In genomic region chrX:119753639-119754257, GRCh38 we compare ENCODE assay signal across 8 cellular contexts. TPM values are rescaled to one million over a fixed set of nuclear protein-coding genes. Genes with fewer than 3 reads are reported as not detected.
A peak's percentile ranks its signal among the peaks of the same experiment; 100 is the strongest.
DNase-seq lines count a peak whose midpoint lies in the region; ATAC-seq, FAIRE-seq and TF ChIP-seq lines count a peak whose summit lies in the region.

No MANE protein-coding gene starts in this region.

- H3K4me1 ChIP-seq in K562 (replicated peaks in 1 of 2; ENCODE audit: control insufficient read depth in 2 of 2, insufficient read depth in 2 of 2, low read length in 2 of 2) (peaks cover 0 to 12% of the 10 kb centered on the region in 2 experiments; a peak in 2 of 5 replicates), mucosa of descending colon (ENCODE audit: low read depth) (no peaks in the 10 kb centered on the region)

- TF ChIP-seq EP300 in K562 (IDR thresholded peaks at IDR 0.05; ENCODE audit: low read length), result no peak

- WGBS in K562 (ENCODE audit: insufficient coverage, low coverage, missing lambda C conversion rate), result 28% methylated on average over 7 of the region's 8 CpGs

- H4K20me1 ChIP-seq in SU-DHL-6 (ENCODE audit: low read depth, low read length) (no peaks in the 10 kb centered on the region), K562 (replicated peaks; ENCODE audit: control insufficient read depth, insufficient read depth, low read length) (no peaks in the 10 kb centered on the region; the same call in 1 of the 2 replicates)

- BruUV-seq in K562 (replicated peaks; lab: Mats Ljungman, UMichigan), result no TSS peak

- TF ChIP-seq RAD21 in K562 (CRISPR knock-in tag; conservative IDR thresholded peaks at IDR 0.05 in 1 of 2, IDR thresholded peaks at IDR 0.05 in 1 of 2), result peak; percentile 12 to 55; a peak in 2 of 4 replicates

- DNase-seq in G401 (ENCODE audit: low spot score) (peak; percentile 36), LoVo (ENCODE audit: low spot score) (peak; percentile 9), K562 (ENCODE audit: extremely low read depth in 1 of 4, low spot score in 3 of 4) (peak; percentile 20 to 46 (median 36)), mucosa of descending colon (peak in 1 of 3 donors; percentile 67), OCI-M2 (lab: John Stamatoyannopoulos, UW; ENCODE audit: unreplicated experiment) (no peak), omental fat pad (ENCODE audit: low spot score) (no peak)

- POLR2A ChIA-PET in K562 (lab: Yijun Ruan, JAX), result no interaction called here

- intact Hi-C loops in K562 (cut with micrococcal nuclease) (loop anchor here (1.0 kb wide), 1 partner anchor 237 kb away; no protein-coding TSS in a partner anchor), mucosa of descending colon (cut with DNase I, micrococcal nuclease) (no loop called here)

- TF ChIP-seq CTCF in SU-DHL-6 (IDR thresholded peaks at IDR 0.05; ENCODE audit: insufficient read depth, low read length, poor library complexity, severe bottlenecking) (peak; percentile 23), K562 (IDR thresholded peaks at IDR 0.05 in 2 of 3, conservative IDR thresholded peaks at IDR 0.05 in 1 of 3; ENCODE audit: insufficient read depth in 2 of 3, low read depth in 1 of 3, low read length in 3 of 3) (peak; percentile 54 to 65 (median 61)), mucosa of descending colon (IDR thresholded peaks at IDR 0.05) (no peak), omental fat pad (IDR thresholded peaks at IDR 0.05) (no peak)

- FAIRE-seq in K562 (lab: Jason Lieb, UNC), result peak; percentile 67

- H3K4me2 ChIP-seq in SU-DHL-6 (ENCODE audit: low read depth, low read length, poor library complexity, severe bottlenecking) (no peak overlapping the region), K562 (ENCODE audit: insufficient read depth, low read length) (no peak overlapping the region)

- H2AFZ ChIP-seq in SU-DHL-6 (ENCODE audit: low read depth, low read length, severe bottlenecking) (no peak overlapping the region), K562 (ENCODE audit: low read depth, low read length) (no peak overlapping the region)

- H3K4me3 ChIP-seq in SU-DHL-6 (ENCODE audit: insufficient read depth, low read length, poor library complexity, severe bottlenecking) (no peak overlapping the region), K562 (no peak overlapping the region), mucosa of descending colon (no peak overlapping the region)

- no peaks in the 10 kb centered on the region for H3K9me2 ChIP-seq in SU-DHL-6 (replicated peaks; ENCODE audit: insufficient read depth, low read length)

- H3K27ac ChIP-seq in SU-DHL-6 (ENCODE audit: low read depth, low read length), result peak overlapping the region; percentile 100
- no peak overlapping the region for H3K27ac ChIP-seq in K562 (ENCODE audit: extremely low read depth, low read depth, low read length)

- CTCF ChIA-PET in K562 (lab: Yijun Ruan, JAX; ENCODE audit: low intra/inter-chr PET ratio), result no interaction called here

- no peaks in the 10 kb centered on the region for H3K9me3 ChIP-seq in SU-DHL-6 (ENCODE audit: insufficient read depth, low read length)
- no peaks in the 10 kb centered on the region for H3K9me3 ChIP-seq in K562 (replicated peaks; ENCODE audit: control insufficient read depth, insufficient read depth, low read depth, low read length)
- H3K9me3 ChIP-seq in mucosa of descending colon, result no peaks in the 10 kb centered on the region

- H3K79me2 ChIP-seq in SU-DHL-6 (ENCODE audit: insufficient read depth, low read length), result no peaks in the 10 kb centered on the region
- no peaks in the 10 kb centered on the region for H3K79me2 ChIP-seq in K562 (ENCODE audit: control insufficient read depth, insufficient read depth, low read length)

- no peak for TF ChIP-seq POLR2A in K562 (conservative IDR thresholded peaks at IDR 0.05)

- H3K36me3 ChIP-seq in SU-DHL-6 (ENCODE audit: low read length) (no peaks in the 10 kb centered on the region), K562 (ENCODE audit: control insufficient read depth, insufficient read depth, low read length) (no peaks in the 10 kb centered on the region), mucosa of descending colon (ENCODE audit: low read depth) (no peaks in the 10 kb centered on the region)

- H3K9me1 ChIP-seq in K562 (ENCODE audit: control insufficient read depth, insufficient read depth, low read length), result no peaks in the 10 kb centered on the region

- no peak overlapping the region for H3K9ac ChIP-seq in SU-DHL-6 (ENCODE audit: low read length)
- no peak overlapping the region for H3K9ac ChIP-seq in K562 (ENCODE audit: insufficient read depth in 1 of 2, low read depth in 2 of 2, low read length in 2 of 2)

- ATAC-seq in K562, result peak; percentile 56
- ATAC-seq in mucosa of descending colon, result peak; percentile 33
- no peak for ATAC-seq in omental fat pad (ENCODE audit: low FRiP score)
- ATAC-seq in GM18520 (IDR thresholded peaks at IDR 0.05; ENCODE audit: unreplicated experiment), result no peak

- H3F3A ChIP-seq in SU-DHL-6 (ENCODE audit: insufficient read depth), result peaks cover 30% of the 10 kb centered on the region

- in situ Hi-C loops in G401 (cut with HindIII; ENCODE audit: low sequenced_read_pairs) (no loop called here), K562 (cut with MboI) (no loop called here)

- no peaks in the 10 kb centered on the region for H3K27me3 ChIP-seq in SU-DHL-6 (ENCODE audit: low read length)
- H3K27me3 ChIP-seq in K562 (ENCODE audit: control insufficient read depth in 2 of 2, insufficient read depth in 2 of 2, low read length in 2 of 2), result no peaks in the 10 kb centered on the region

TF ChIP-seq in K562, 482 proteins besides CTCF, POLR2A, EP300 and RAD21 (continues in another document):
- TF ChIP-seq ZFP1 (CRISPR knock-in tag; IDR thresholded peaks at IDR 0.05) (no peak), FIP1L1 (IDR thresholded peaks at IDR 0.05; ENCODE audit: low read depth, low read length, poor library complexity, severe bottlenecking) (no peak), ZNF121 (CRISPR knock-in tag; conservative IDR thresholded peaks at IDR 0.05) (peak; percentile 62)
- TF ChIP-seq, protein P1, sequence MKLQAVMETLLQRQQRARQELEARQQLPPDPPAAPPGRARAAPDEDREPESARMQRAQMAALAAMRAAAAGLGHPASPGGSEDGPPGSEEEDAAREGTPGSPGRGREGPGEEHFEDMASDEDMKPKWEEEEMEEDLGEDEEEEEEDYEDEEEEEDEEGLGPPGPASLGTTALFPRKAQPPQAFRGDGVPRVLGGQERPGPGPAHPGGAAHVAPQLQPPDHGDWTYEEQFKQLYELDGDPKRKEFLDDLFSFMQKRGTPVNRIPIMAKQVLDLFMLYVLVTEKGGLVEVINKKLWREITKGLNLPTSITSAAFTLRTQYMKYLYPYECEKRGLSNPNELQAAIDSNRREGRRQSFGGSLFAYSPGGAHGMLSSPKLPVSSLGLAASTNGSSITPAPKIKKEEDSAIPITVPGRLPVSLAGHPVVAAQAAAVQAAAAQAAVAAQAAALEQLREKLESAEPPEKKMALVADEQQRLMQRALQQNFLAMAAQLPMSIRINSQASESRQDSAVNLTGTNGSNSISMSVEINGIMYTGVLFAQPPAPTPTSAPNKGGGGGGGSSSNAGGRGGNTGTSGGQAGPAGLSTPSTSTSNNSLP (IDR thresholded peaks at IDR 0.05; ENCODE audit: borderline replicate concordance, low read depth, low read length), result 0 out of 2 replicates have a peak, but pooled peaks have one; percentile 40

RNA-seq across cellular contexts. Expression of gene SOWAHD, which starts 4.6 kb away (rescaled TPM):
- total RNA-seq in G401 (2014; rRNA removed; shearing (Covaris generic)), result not detected in 2 replicates
- total RNA-seq in K562 (2011; cell fraction: chromatin; rRNA removed; ENCODE audit: low replicate concordance), result not detected in 2 replicates
- not detected in 2 replicates for total RNA-seq in K562 (2011; cell fraction: nucleolus; rRNA removed)
- total RNA-seq in K562 (2011; cell fraction: nucleoplasm; rRNA removed), result not detected in 2 replicates
- total RNA-seq in K562 (2014; rRNA removed) (0.20 TPM in 1 of 2 replicates, not detected in the other), K562 (2014; rRNA removed; fragmentation: Illumina TruSeq; extraction: Trizol) (not detected in 2 replicates), K562 (2015; rRNA removed; fragmentation: Illumina TruSeq; extraction: Trizol) (0.15 TPM in 1 of 2 replicates, not detected in the other), K562 (2021) (not detected in 2 replicates), mucosa of descending colon (1 to 10 TPM; 1.4 to 2.7 (median 2.1) TPM), omental fat pad (1 to 10 TPM in 1 of 4 donors, under 1 TPM in 2, not detected in 1; 0.72 to 1.1 (median 0.79) TPM)
- polyA plus RNA-seq in K562 (2011; rRNA removed) (0.11 and 0.13 TPM in 2 replicates), K562 (2014; fragmentation: Illumina TruSeq; extraction: Trizol) (not detected in 2 replicates), K562 (2014; fragmentation: Nextera tagmentation; extraction: Ambion mirVana) (not detected), K562 (2014; rRNA removed) (0.15 and 0.29 TPM in 2 replicates)
- polyA plus RNA-seq in K562 (2011; cell fraction: cytosol; rRNA removed), result 0.12 and 0.16 TPM in 2 replicates
- polyA plus RNA-seq in K562 (2011; cell fraction: nucleus; rRNA removed), result 0.08 TPM in 1 of 2 replicates, not detected in the other
- 0.10 and 0.18 TPM in 2 replicates for polyA plus RNA-seq in K562 (2012)
- not detected in 2 replicates for polyA minus RNA-seq in K562 (2011; rRNA and poly(A)+ RNA removed)
- not detected in 2 replicates for polyA minus RNA-seq in K562 (2011; cell fraction: cytosol; rRNA and poly(A)+ RNA removed)
- not detected in 2 replicates for polyA minus RNA-seq in K562 (2011; cell fraction: nucleus; rRNA and poly(A)+ RNA removed)

RNA-seq across cellular contexts. Expression of gene RPL39, which starts 37.7 kb away (rescaled TPM):
- total RNA-seq in G401 (2014; rRNA removed; shearing (Covaris generic)), result 1,850 and 2,813 TPM in 2 replicates
- 163 and 225 TPM in 2 replicates for total RNA-seq in K562 (2011; cell fraction: chromatin; rRNA removed; ENCODE audit: low replicate concordance)
- 259 and 268 TPM in 2 replicates for total RNA-seq in K562 (2011; cell fraction: nucleolus; rRNA removed)
- total RNA-seq in K562 (2011; cell fraction: nucleoplasm; rRNA removed), result 538 and 1,218 TPM in 2 replicates
- total RNA-seq in K562 (2014; rRNA removed), result 1,067 and 1,382 TPM in 2 replicates
- 4,057 and 4,318 TPM in 2 replicates for total RNA-seq in K562 (2014; rRNA removed; fragmentation: Illumina TruSeq; extraction: Trizol)
- total RNA-seq in K562 (2015; rRNA removed; fragmentation: Illumina TruSeq; extraction: Trizol), result 2,995 and 3,004 TPM in 2 replicates
- 2,027 and 2,325 TPM in 2 replicates for total RNA-seq in K562 (2021)
- polyA plus RNA-seq in K562 (2011; rRNA removed), result 3,720 and 3,778 TPM in 2 replicates
- 1,208 and 3,177 TPM in 2 replicates for polyA plus RNA-seq in K562 (2011; cell fraction: cytosol; rRNA removed)
- 415 and 1,277 TPM in 2 replicates for polyA plus RNA-seq in K562 (2011; cell fraction: nucleus; rRNA removed)
- 4,647 and 6,635 TPM in 2 replicates for polyA plus RNA-seq in K562 (2012)
- polyA plus RNA-seq in K562 (2014; fragmentation: Illumina TruSeq; extraction: Trizol), result 4,858 and 5,043 TPM in 2 replicates
- polyA plus RNA-seq in K562 (2014; fragmentation: Nextera tagmentation; extraction: Ambion mirVana), result 1,000 to 10,000 TPM; 3,226 to 3,583 TPM
- 2,850 and 3,458 TPM in 2 replicates for polyA plus RNA-seq in K562 (2014; rRNA removed)
- polyA minus RNA-seq in K562 (2011; rRNA and poly(A)+ RNA removed), result 1,510 and 2,086 TPM in 2 replicates
- 276 and 372 TPM in 2 replicates for polyA minus RNA-seq in K562 (2011; cell fraction: cytosol; rRNA and poly(A)+ RNA removed)
- polyA minus RNA-seq in K562 (2011; cell fraction: nucleus; rRNA and poly(A)+ RNA removed), result 48.2 and 180 TPM in 2 replicates
- 1,000 to 10,000 TPM; 1,241 to 1,374 (median 1,261) TPM for total RNA-seq in mucosa of descending colon
- total RNA-seq in omental fat pad, result 1,000 to 10,000 TPM; 5,321 to 8,187 (median 6,468) TPM

Comparison
In these comparisons a context has a peak if more than half of its experiments do, and no peak if none do; other contexts are left out.
1. DNase-seq: peak in G401 (single experiment), LoVo (single experiment) and K562 (4 of 4); none in OCI-M2 (single experiment) and omental fat pad (single experiment).
2. CTCF ChIP-seq: peak in SU-DHL-6 (single experiment) and K562 (3 of 3); none in mucosa of descending colon (single experiment) and omental fat pad (0 of 3).
3. ATAC-seq: peak in K562 (single experiment) and mucosa of descending colon (single experiment); none in omental fat pad (single experiment) and GM18520 (single experiment).